10 cellular contexts compared by ENCODE assay signal in genomic region chr11:92915551-92915950, GRCh38. TPM values are rescaled to one million over a fixed set of nuclear protein-coding genes. Genes with fewer than 3 reads are reported as not detected.
"Had no signal": no experiment of that assay in that cellular context is flagged by ENCODE, and none has a peak within 500 bp of the region (broad histone marks: within the 10 kb centered on the region; RNA-seq: fewer than 3 reads in every experiment).

No MANE protein-coding gene starts in this region.

- H2AFZ ChIP-seq: GM23248 had no signal

- H3K27ac Mint-ChIP-seq: H9, HFFc6 had no signal

- H3K9me3 ChIP-seq: HAP-1 had no signal

- H3K4me3 Mint-ChIP-seq: H9, HFFc6 had no signal

- ATAC-seq: HCT116 had no signal

- DNase-seq: GM23248, GOT3, H7, H9, HCEC 1CT, HFFc6 had no signal

- H3K27ac ChIP-seq: GM23248 had no signal

- H3K9me3 Mint-ChIP-seq: H9, HFFc6 had no signal

- H3K36me3 ChIP-seq: HAP-1 had no signal

- H3K4me3 ChIP-seq: GM23248, HAP-1 had no signal

RNA-seq across cellular contexts. Expression of gene MTNR1B, which starts 53.9 kb away (rescaled TPM):
- total RNA-seq: GM23248, H1, H4, H7, H9, HFFc6 had no signal
- polyA plus RNA-seq: GM23248 had no signal
